ENCODE assay signal across 23 cellular contexts in the genomic region with DNA sequence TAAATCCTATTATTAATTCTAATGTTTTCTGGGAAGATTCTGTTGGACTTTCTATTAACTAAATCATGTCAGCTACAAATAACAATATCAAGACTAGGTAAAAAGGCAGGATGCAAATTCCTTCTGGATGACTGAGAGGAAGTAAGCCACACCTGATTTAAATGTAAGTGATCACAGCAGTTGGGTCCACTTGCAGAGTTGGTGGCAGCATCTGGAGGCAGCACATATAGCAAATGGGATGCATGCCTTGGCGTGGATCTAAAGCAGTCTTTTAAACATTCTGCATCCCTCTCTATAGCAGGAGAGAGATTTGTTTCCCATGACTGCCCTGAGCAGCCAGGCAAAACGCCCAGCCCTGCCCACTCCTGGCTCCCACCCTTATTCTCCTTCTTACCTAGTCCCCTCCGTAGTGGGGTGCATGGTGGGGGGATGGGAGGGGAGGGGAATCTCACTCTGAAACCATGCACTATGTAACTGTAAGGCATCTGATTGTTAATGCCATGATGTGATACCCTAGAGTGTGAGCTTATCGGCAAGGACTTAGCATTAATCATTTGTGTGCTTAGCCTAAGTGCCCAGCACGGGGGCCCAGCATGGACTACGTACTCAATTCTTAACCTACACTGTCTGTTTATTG.
DNase-seq lines count a peak whose midpoint lies in the region; TF ChIP-seq lines count a peak whose summit lies in the region.
"Had no signal": no experiment of that assay in that cellular context is flagged by ENCODE, and none has a peak within 500 bp of the region (broad histone marks: within the 10 kb centered on the region; RNA-seq: fewer than 3 reads in every experiment).

No MANE protein-coding gene starts in this region.

- H3K4me3 ChIP-seq in HUES48 (ENCODE audit: low read depth, low read length) = no peak overlapping the region
- H3K4me3 ChIP-seq in epithelial cell of esophagus (ENCODE audit: low read length) = no peak overlapping the region
- H3K4me3 ChIP-seq: K562, SK-N-MC had no signal

- POLR2A ChIA-PET in RWPE1 (lab: Yijun Ruan, JAX; ENCODE audit: low non-redundant PET) = no interaction called here

- no peaks in the 10 kb centered on the region for H3K9me3 ChIP-seq in HUES48 (ENCODE audit: control insufficient read depth, insufficient read depth, low read length)
- H3K9me3 ChIP-seq: BE2C had no signal

- no peak for TF ChIP-seq CTCF in RWPE1 (conservative IDR thresholded peaks at IDR 0.05; ENCODE audit: low read depth)
- no peak for TF ChIP-seq CTCF in epithelial cell of esophagus (IDR thresholded peaks at IDR 0.05; ENCODE audit: insufficient read depth, low read depth, low read length, missing control alignments)
- TF ChIP-seq CTCF in GM10266 (IDR thresholded peaks at IDR 0.05; ENCODE audit: control insufficient read depth, insufficient read depth, low read depth, missing control alignments) = no peak

- CTCF ChIA-PET in RWPE1 (lab: Yijun Ruan, JAX) = no interaction called here

- DNase-seq in RWPE1 (ENCODE audit: low spot score) (peak; percentile 9), epithelial cell of esophagus (ENCODE audit: low read depth) (peak; percentile 40), kidney tubule cell (ENCODE audit: low spot score) (peak; percentile 42), GM10266 (ENCODE audit: extremely low spot score) (no peak), NCI-H2107 treated with DMSO at 0.1 percent for 48 hours (lab: John Stamatoyannopoulos, UW; ENCODE audit: unreplicated experiment) (no peak)
- DNase-seq in NK-92 treated with Interleukin-12 subunit alpha and Interleukin-12 subunit beta, amount 100 ng/mL, for 24 hours (lab: John Stamatoyannopoulos, UW) = no peak
- DNase-seq: BE2C, Calu3, DMS79 treated with DMSO at 0.1 percent for 48 hours, GF-D8, H9, Kasumi-1, NCI-H1092 treated with DMSO at 0.1 percent for 48 hours, NCI-H1436, NCI-H1930, NCI-H2107, NCI-H446, NCI-H524 treated with DMSO at 0.1 percent for 48 hours, NCI-H774, SIG-M5 had no signal

- H3K9ac ChIP-seq in HUES48 (ENCODE audit: low read depth, low read length) = no peak overlapping the region

- H3K36me3 ChIP-seq in HUES48 (ENCODE audit: control insufficient read depth, insufficient read depth, low read length) = no peaks in the 10 kb centered on the region
- H3K36me3 ChIP-seq: BE2C had no signal

- peaks cover 8% of the 10 kb centered on the region; the same call in 1 of the 2 replicates for H3K4me1 ChIP-seq in HUES48 (ENCODE audit: control insufficient read depth, insufficient read depth, low read length)
- H3K4me1 ChIP-seq: BE2C had no signal

- peak overlapping the region; percentile 43 for H3K27ac ChIP-seq in HUES48 (ENCODE audit: low read depth, low read length)
- no peak overlapping the region for H3K27ac ChIP-seq in RWPE1
- H3K27ac ChIP-seq: SK-N-MC had no signal

- H3K27me3 ChIP-seq in HUES48 (ENCODE audit: control insufficient read depth, insufficient read depth, low read length) = no peaks in the 10 kb centered on the region

Comparison
In these comparisons a context has a peak if more than half of its experiments do, and no peak if none do; other contexts are left out.
1. DNase-seq: peak in RWPE1 (single experiment), epithelial cell of esophagus (single experiment) and kidney tubule cell (single experiment); none in GM10266 (single experiment), NK-92 treated with Interleukin-12 subunit alpha and Interleukin-12 subunit beta, amount 100 ng/mL, for 24 hours (single experiment) and NCI-H2107 treated with DMSO at 0.1 percent for 48 hours (single experiment).